ENCODE assay signal across 23 cellular contexts in genomic region chr17:78269893-78270490, GRCh38. TPM values are rescaled to one million over a fixed set of nuclear protein-coding genes. Genes with fewer than 3 reads are reported as not detected.
DNase-seq lines count a peak whose midpoint lies in the region; ATAC-seq, FAIRE-seq and TF ChIP-seq lines count a peak whose summit lies in the region.
"Had no signal": no experiment of that assay in that cellular context is flagged by ENCODE, and none has a peak within 500 bp of the region (broad histone marks: within the 10 kb centered on the region; RNA-seq: fewer than 3 reads in every experiment).

No MANE protein-coding gene starts in this region.

- no peak overlapping the region for H3K4me3 Mint-ChIP-seq in natural killer cell treated with Interleukin-12 subunit alpha and Interleukin-12 subunit beta and Interleukin-15 and Interleukin-18, amount 100 ng/mL, for 72 hours
- no peak overlapping the region for H3K4me3 Mint-ChIP-seq in natural killer cell
- H3K4me3 Mint-ChIP-seq in naive thymus-derived CD4-positive, alpha-beta T cell = peak overlapping the region in 4 of 10 donors; percentile 9 to 80 (median 61)
- H3K4me3 Mint-ChIP-seq: activated T-helper 17 cell treated with anti-CD3 and anti-CD28 coated beads, Interleukin-2, amount 50 U/mL, for 72 hours had no signal

- peaks cover 6% of the 10 kb centered on the region for H3K9me3 ChIP-seq in K562 (replicated peaks; ENCODE audit: control insufficient read depth, insufficient read depth, low read depth, low read length)
- no peaks in the 10 kb centered on the region for H3K9me3 ChIP-seq in naive thymus-derived CD4-positive, alpha-beta T cell (ENCODE audit: control insufficient read depth in 2 of 3, low read length in 3 of 3)
- no peaks in the 10 kb centered on the region for H3K9me3 ChIP-seq in upper lobe of left lung
- H3K9me3 ChIP-seq: sigmoid colon, stomach, vagina had no signal

- H3K4me2 ChIP-seq in K562 (ENCODE audit: insufficient read depth, low read length) = no peak overlapping the region

- no peak for TF ChIP-seq EP300 in K562 (IDR thresholded peaks at IDR 0.05; ENCODE audit: low read length)
- no peak for TF ChIP-seq EP300 in upper lobe of left lung (IDR thresholded peaks at IDR 0.05)

- DNase-seq in natural killer cell treated with Interleukin-12 subunit alpha and Interleukin-12 subunit beta and Interleukin-15 and Interleukin-18, amount 100 ng/mL, for 72 hours (ENCODE audit: low spot score) = peak; percentile 18
- DNase-seq in natural killer cell (no peak), K562 (ENCODE audit: extremely low read depth in 1 of 4, low spot score in 3 of 4) (no peak), upper lobe of left lung (no peak), AG08395 (ENCODE audit: low spot score) (no peak), epidermal melanocyte (ENCODE audit: insufficient read length, low spot score) (no peak), NCI-H1694 (lab: John Stamatoyannopoulos, UW) (no peak)
- DNase-seq in naive thymus-derived CD4-positive, alpha-beta T cell = no peak
- DNase-seq: activated CD8-positive, alpha-beta memory T cell treated with anti-CD3 and anti-CD28 coated beads for 24 hours; DMS79 treated with DMSO at 0.1 percent for 48 hours; head of caudate nucleus; NCI-H2081; NCI-H510A treated with DMSO at 0.1 percent for 48 hours; OCI-M1; sigmoid colon; stimulated activated CD4-positive, alpha-beta T cell treated with anti-CD3 and anti-CD28 coated beads, Interleukin-1b, Interleukin-23, amount 100 ng/mL, for 48 hours; stomach had no signal

- no peaks in the 10 kb centered on the region for H3K4me1 Mint-ChIP-seq in natural killer cell treated with Interleukin-12 subunit alpha and Interleukin-12 subunit beta and Interleukin-15 and Interleukin-18, amount 100 ng/mL, for 72 hours (ENCODE audit: low read depth in 2 of 2)
- H3K4me1 Mint-ChIP-seq in natural killer cell = peaks cover 0 to 5% of the 10 kb centered on the region in 2 donors
- H3K4me1 Mint-ChIP-seq in naive thymus-derived CD4-positive, alpha-beta T cell = peaks cover 24 to 47% (median 37%) of the 10 kb centered on the region in 7 donors
- H3K4me1 Mint-ChIP-seq: activated T-helper 17 cell treated with anti-CD3 and anti-CD28 coated beads, Interleukin-2, amount 50 U/mL, for 72 hours had no signal

- 77% methylated on average over 10 of the region's 10 CpGs for WGBS in K562 (ENCODE audit: insufficient coverage, low coverage, missing lambda C conversion rate)
- 80 to 91% methylated on average over 8 to 10 of the region's 10 CpGs for WGBS in upper lobe of left lung, 2 donors

- no peaks in the 10 kb centered on the region for H3K27me3 ChIP-seq in K562 (ENCODE audit: control insufficient read depth in 2 of 2, insufficient read depth in 2 of 2, low read length in 2 of 2)
- no peaks in the 10 kb centered on the region for H3K27me3 ChIP-seq in naive thymus-derived CD4-positive, alpha-beta T cell (ENCODE audit: control insufficient read depth in 2 of 2, insufficient read depth in 2 of 2, low read length in 2 of 2)
- H3K27me3 ChIP-seq in upper lobe of left lung = no peaks in the 10 kb centered on the region

- peak overlapping the region; percentile 22 to 86; a peak in 3 of 4 replicates for H3K9ac ChIP-seq in K562 (ENCODE audit: insufficient read depth in 1 of 2, low read depth in 2 of 2, low read length in 2 of 2)

- H3K27ac ChIP-seq in K562 (ENCODE audit: extremely low read depth, low read depth, low read length) (peak overlapping the region; percentile 29; the same call in 2 of the 3 replicates), upper lobe of left lung (peak overlapping the region in 3 of 4 donors; percentile 1 to 65 (median 48))
- no peak overlapping the region for H3K27ac ChIP-seq in naive thymus-derived CD4-positive, alpha-beta T cell (ENCODE audit: low read depth, low read length)
- H3K27ac ChIP-seq: sigmoid colon, stomach, vagina had no signal

- BruUV-seq in K562 (replicated peaks; lab: Mats Ljungman, UMichigan) = no TSS peak

- TF ChIP-seq POLR2A in K562 (conservative IDR thresholded peaks at IDR 0.05) (no peak), upper lobe of left lung (IDR thresholded peaks at IDR 0.05) (no peak)

- peaks cover 1 to 6% of the 10 kb centered on the region in 2 donors for H3K27me3 Mint-ChIP-seq in natural killer cell treated with Interleukin-12 subunit alpha and Interleukin-12 subunit beta and Interleukin-15 and Interleukin-18, amount 100 ng/mL, for 72 hours
- peaks cover 0 to 12% of the 10 kb centered on the region in 2 donors for H3K27me3 Mint-ChIP-seq in natural killer cell (ENCODE audit: low read depth in 2 of 2)
- peaks cover 0 to 5% (median 0%) of the 10 kb centered on the region in 5 donors for H3K27me3 Mint-ChIP-seq in naive thymus-derived CD4-positive, alpha-beta T cell

- CTCF ChIA-PET in K562 (lab: Yijun Ruan, JAX; ENCODE audit: low intra/inter-chr PET ratio) = no interaction called here
- CTCF ChIA-PET in naive thymus-derived CD4-positive, alpha-beta T cell (lab: Charles Lee) = interaction anchor here (1.3 to 2.3 kb wide), 2 partner anchors 15 to 19 kb away, joined by 3 to 13 read pairs; no protein-coding TSS in a partner anchor

- TF ChIP-seq RAD21 in K562 (CRISPR knock-in tag; conservative IDR thresholded peaks at IDR 0.05 in 1 of 2, IDR thresholded peaks at IDR 0.05 in 1 of 2) = no peak

- H3K36me3 Mint-ChIP-seq in natural killer cell treated with Interleukin-12 subunit alpha and Interleukin-12 subunit beta and Interleukin-15 and Interleukin-18, amount 100 ng/mL, for 72 hours = no peaks in the 10 kb centered on the region
- no peaks in the 10 kb centered on the region for H3K36me3 Mint-ChIP-seq in natural killer cell
- H3K36me3 Mint-ChIP-seq in naive thymus-derived CD4-positive, alpha-beta T cell = peaks cover 0 to 3% (median 0%) of the 10 kb centered on the region in 5 donors

- H3K9me3 Mint-ChIP-seq in natural killer cell treated with Interleukin-12 subunit alpha and Interleukin-12 subunit beta and Interleukin-15 and Interleukin-18, amount 100 ng/mL, for 72 hours = no peaks in the 10 kb centered on the region
- no peaks in the 10 kb centered on the region for H3K9me3 Mint-ChIP-seq in natural killer cell
- peaks cover 0 to 3% (median 0%) of the 10 kb centered on the region in 11 donors for H3K9me3 Mint-ChIP-seq in naive thymus-derived CD4-positive, alpha-beta T cell
- H3K9me3 Mint-ChIP-seq: activated T-helper 17 cell treated with anti-CD3 and anti-CD28 coated beads, Interleukin-2, amount 50 U/mL, for 72 hours had no signal

- no peaks in the 10 kb centered on the region for H4K20me1 ChIP-seq in K562 (replicated peaks; ENCODE audit: control insufficient read depth, insufficient read depth, low read length)

- no peaks in the 10 kb centered on the region for H3K9me1 ChIP-seq in K562 (ENCODE audit: control insufficient read depth, insufficient read depth, low read length)

- TF ChIP-seq CTCF in natural killer cell (IDR thresholded peaks at IDR 0.05) (no peak), K562 (IDR thresholded peaks at IDR 0.05 in 2 of 3, conservative IDR thresholded peaks at IDR 0.05 in 1 of 3; ENCODE audit: insufficient read depth in 2 of 3, low read depth in 1 of 3, low read length in 3 of 3) (no peak), upper lobe of left lung (IDR thresholded peaks at IDR 0.05) (no peak)

- POLR2A ChIA-PET in K562 (lab: Yijun Ruan, JAX) = interaction anchor here (0.9 to 1.5 kb wide), 5 partner anchors 8 to 90 kb away, joined by 3 to 4 read pairs (median 4); partner anchors contain the start of gene SOCS3
- POLR2A ChIA-PET in naive thymus-derived CD4-positive, alpha-beta T cell (lab: Charles Lee) = interaction anchor here (0.7 to 3.7 kb wide), 7 partner anchors 8 to 18 kb away, joined by 3 to 31 read pairs (median 4); no protein-coding TSS in a partner anchor

- ATAC-seq in natural killer cell treated with Interleukin-12 subunit alpha and Interleukin-12 subunit beta and Interleukin-15 and Interleukin-18, amount 100 ng/mL, for 72 hours = no peak
- ATAC-seq in natural killer cell (no peak), K562 (no peak), upper lobe of left lung (ENCODE audit: low FRiP score in 2 of 2) (no peak)
- ATAC-seq in naive thymus-derived CD4-positive, alpha-beta T cell = no peak
- ATAC-seq: activated T-helper 17 cell treated with anti-CD3 and anti-CD28 coated beads, Interleukin-2, amount 50 U/mL, for 72 hours had no signal

- no peak for FAIRE-seq in K562 (lab: Jason Lieb, UNC)

- H3K27ac Mint-ChIP-seq in natural killer cell treated with Interleukin-12 subunit alpha and Interleukin-12 subunit beta and Interleukin-15 and Interleukin-18, amount 100 ng/mL, for 72 hours = no peak overlapping the region
- H3K27ac Mint-ChIP-seq in natural killer cell = no peak overlapping the region
- peak overlapping the region in 7 of 9 donors; percentile 24 to 99 (median 95) for H3K27ac Mint-ChIP-seq in naive thymus-derived CD4-positive, alpha-beta T cell
- H3K27ac Mint-ChIP-seq: activated T-helper 17 cell treated with anti-CD3 and anti-CD28 coated beads, Interleukin-2, amount 50 U/mL, for 72 hours had no signal

- intact Hi-C loops in natural killer cell (cut with micrococcal nuclease) (no loop called here), K562 (cut with micrococcal nuclease) (no loop called here)
- intact Hi-C loops in naive thymus-derived CD4-positive, alpha-beta T cell (cut with micrococcal nuclease) = loop anchor here in 1 of 2 donors (5.0 kb wide), 1 partner anchor 92 kb away; the partner anchor contains the start of gene SOCS3

- peaks cover 77 to 78% of the 10 kb centered on the region in 2 experiments for H3K4me1 ChIP-seq in K562 (replicated peaks in 1 of 2; ENCODE audit: control insufficient read depth in 2 of 2, insufficient read depth in 2 of 2, low read length in 2 of 2)
- H3K4me1 ChIP-seq in naive thymus-derived CD4-positive, alpha-beta T cell (ENCODE audit: control insufficient read depth in 2 of 2, insufficient read depth in 2 of 2, low read length in 2 of 2) = peaks cover 0 to 37% of the 10 kb centered on the region in 2 donors
- H3K4me1 ChIP-seq in upper lobe of left lung = peaks cover 54 to 66% (median 60%) of the 10 kb centered on the region in 4 donors

- H3K36me3 ChIP-seq in K562 (ENCODE audit: control insufficient read depth, insufficient read depth, low read length) (peaks cover 6% of the 10 kb centered on the region; the same call in 2 of the 3 replicates), upper lobe of left lung (no peaks in the 10 kb centered on the region)
- no peaks in the 10 kb centered on the region for H3K36me3 ChIP-seq in naive thymus-derived CD4-positive, alpha-beta T cell (ENCODE audit: control insufficient read depth in 2 of 3, insufficient read depth in 3 of 3, low read length in 3 of 3)
- H3K36me3 ChIP-seq: sigmoid colon, stomach, vagina had no signal

- in situ Hi-C loops in K562 (cut with MboI) = no loop called here

- H3K79me2 ChIP-seq in K562 (ENCODE audit: control insufficient read depth, insufficient read depth, low read length) = peaks cover 8% of the 10 kb centered on the region; the same call in 1 of the 3 replicates

- no peak overlapping the region for H2AFZ ChIP-seq in K562 (ENCODE audit: low read depth, low read length)

- no peak overlapping the region for H3K4me3 ChIP-seq in K562
- H3K4me3 ChIP-seq in naive thymus-derived CD4-positive, alpha-beta T cell (ENCODE audit: low read length) = no peak overlapping the region
- H3K4me3 ChIP-seq in upper lobe of left lung = no peak overlapping the region
- H3K4me3 ChIP-seq: lung, sigmoid colon, vagina had no signal

RNA-seq across cellular contexts. Expression of gene TMEM235, which starts 38.6 kb away (rescaled TPM):
- not detected for total RNA-seq in natural killer cell treated with Interleukin-12 subunit alpha and Interleukin-12 subunit beta and Interleukin-15 and Interleukin-18, amount 100 ng/mL, for 72 hours
- total RNA-seq in natural killer cell (not detected), K562 (2014; rRNA removed) (not detected in 2 replicates), K562 (2014; rRNA removed; fragmentation: Illumina TruSeq; extraction: Trizol) (not detected in 2 replicates), K562 (2015; rRNA removed; fragmentation: Illumina TruSeq; extraction: Trizol) (not detected in 2 replicates), K562 (2021) (not detected in 2 replicates), upper lobe of left lung (not detected)
- not detected in 2 replicates for total RNA-seq in K562 (2011; cell fraction: chromatin; rRNA removed; ENCODE audit: low replicate concordance)
- total RNA-seq in K562 (2011; cell fraction: nucleolus; rRNA removed) = 0.17 TPM in 1 of 2 replicates, not detected in the other
- not detected in 2 replicates for total RNA-seq in K562 (2011; cell fraction: nucleoplasm; rRNA removed)
- polyA plus RNA-seq in K562 (2011; rRNA removed) (not detected in 2 replicates), K562 (2014; fragmentation: Illumina TruSeq; extraction: Trizol) (not detected in 2 replicates), K562 (2014; fragmentation: Nextera tagmentation; extraction: Ambion mirVana) (not detected), K562 (2014; rRNA removed) (not detected in 2 replicates)
- polyA plus RNA-seq in K562 (2011; cell fraction: cytosol; rRNA removed) = not detected in 2 replicates
- not detected in 2 replicates for polyA plus RNA-seq in K562 (2011; cell fraction: nucleus; rRNA removed)
- polyA plus RNA-seq in K562 (2012) = not detected in 2 replicates
- polyA minus RNA-seq in K562 (2011; rRNA and poly(A)+ RNA removed) = not detected in 2 replicates
- polyA minus RNA-seq in K562 (2011; cell fraction: cytosol; rRNA and poly(A)+ RNA removed) = not detected in 2 replicates
- not detected in 2 replicates for polyA minus RNA-seq in K562 (2011; cell fraction: nucleus; rRNA and poly(A)+ RNA removed)
- total RNA-seq in naive thymus-derived CD4-positive, alpha-beta T cell = not detected
- polyA plus RNA-seq in naive thymus-derived CD4-positive, alpha-beta T cell = not detected
- total RNA-seq: activated T-helper 17 cell treated with anti-CD3 and anti-CD28 coated beads, Interleukin-2, amount 50 U/mL, for 72 hours; cardiac septum; fibroblast of lung; sigmoid colon; stomach; T-helper 2 cell treated with Interferon-gamma antibody and Interleukin-4, amounts not matched to agents 100 ng/mL and 5 ng/mL, for 36 hours; vagina had no signal
- polyA plus RNA-seq: fibroblast of lung, stomach had no signal

RNA-seq across cellular contexts. Expression of gene BIRC5, which starts 55.9 kb away (rescaled TPM):
- 100 to 1,000 TPM in 1 of 2 donors, 10 to 100 TPM in 1; 42.4 to 100 TPM for total RNA-seq in natural killer cell treated with Interleukin-12 subunit alpha and Interleukin-12 subunit beta and Interleukin-15 and Interleukin-18, amount 100 ng/mL, for 72 hours
- 1 to 10 TPM in 2 of 3 donors, under 1 TPM in 1; 0.73 to 1.9 (median 1.2) TPM for total RNA-seq in natural killer cell
- 88.6 and 104 TPM in 2 replicates for total RNA-seq in K562 (2011; cell fraction: chromatin; rRNA removed; ENCODE audit: low replicate concordance)
- total RNA-seq in K562 (2011; cell fraction: nucleolus; rRNA removed) = 92.8 and 99.1 TPM in 2 replicates
- 114 and 121 TPM in 2 replicates for total RNA-seq in K562 (2011; cell fraction: nucleoplasm; rRNA removed)
- 114 and 140 TPM in 2 replicates for total RNA-seq in K562 (2014; rRNA removed)
- 79.1 and 79.9 TPM in 2 replicates for total RNA-seq in K562 (2014; rRNA removed; fragmentation: Illumina TruSeq; extraction: Trizol)
- 101 and 106 TPM in 2 replicates for total RNA-seq in K562 (2015; rRNA removed; fragmentation: Illumina TruSeq; extraction: Trizol)
- total RNA-seq in K562 (2021) = 101 and 104 TPM in 2 replicates
- polyA plus RNA-seq in K562 (2011; rRNA removed) = 61.4 and 64.4 TPM in 2 replicates
- polyA plus RNA-seq in K562 (2011; cell fraction: cytosol; rRNA removed) = 55.7 and 67.4 TPM in 2 replicates
- polyA plus RNA-seq in K562 (2011; cell fraction: nucleus; rRNA removed) = 37.3 and 40.7 TPM in 2 replicates
- polyA plus RNA-seq in K562 (2012) = 67.7 and 78.4 TPM in 2 replicates
- 74.6 and 88.8 TPM in 2 replicates for polyA plus RNA-seq in K562 (2014; fragmentation: Illumina TruSeq; extraction: Trizol)
- 100 to 1,000 TPM in 1 of 2 experiments, 10 to 100 TPM in 1; 98.2 to 107 TPM for polyA plus RNA-seq in K562 (2014; fragmentation: Nextera tagmentation; extraction: Ambion mirVana)
- polyA plus RNA-seq in K562 (2014; rRNA removed) = 127 and 155 TPM in 2 replicates
- 83.8 and 87.5 TPM in 2 replicates for polyA minus RNA-seq in K562 (2011; rRNA and poly(A)+ RNA removed)
- polyA minus RNA-seq in K562 (2011; cell fraction: cytosol; rRNA and poly(A)+ RNA removed) = 34.3 and 38.4 TPM in 2 replicates
- polyA minus RNA-seq in K562 (2011; cell fraction: nucleus; rRNA and poly(A)+ RNA removed) = 36.9 and 58.9 TPM in 2 replicates
- total RNA-seq in naive thymus-derived CD4-positive, alpha-beta T cell = 10 to 100 TPM in 1 of 5 experiments, not detected in 4; 49.0 TPM
- not detected for polyA plus RNA-seq in naive thymus-derived CD4-positive, alpha-beta T cell
- total RNA-seq in upper lobe of left lung = 1 to 10 TPM in 5 of 6 donors, not detected in 1; 1.4 to 6.4 (median 3.5) TPM

Comparison
In these comparisons a context has a peak if more than half of its experiments do, and no peak if none do; other contexts are left out.
1. H3K27ac Mint-ChIP-seq: peak in naive thymus-derived CD4-positive, alpha-beta T cell (7 of 9); none in natural killer cell treated with Interleukin-12 subunit alpha and Interleukin-12 subunit beta and Interleukin-15 and Interleukin-18, amount 100 ng/mL, for 72 hours (0 of 2) and natural killer cell (0 of 2).